ENCODE assay signal across 8 cellular contexts in the genomic region with DNA sequence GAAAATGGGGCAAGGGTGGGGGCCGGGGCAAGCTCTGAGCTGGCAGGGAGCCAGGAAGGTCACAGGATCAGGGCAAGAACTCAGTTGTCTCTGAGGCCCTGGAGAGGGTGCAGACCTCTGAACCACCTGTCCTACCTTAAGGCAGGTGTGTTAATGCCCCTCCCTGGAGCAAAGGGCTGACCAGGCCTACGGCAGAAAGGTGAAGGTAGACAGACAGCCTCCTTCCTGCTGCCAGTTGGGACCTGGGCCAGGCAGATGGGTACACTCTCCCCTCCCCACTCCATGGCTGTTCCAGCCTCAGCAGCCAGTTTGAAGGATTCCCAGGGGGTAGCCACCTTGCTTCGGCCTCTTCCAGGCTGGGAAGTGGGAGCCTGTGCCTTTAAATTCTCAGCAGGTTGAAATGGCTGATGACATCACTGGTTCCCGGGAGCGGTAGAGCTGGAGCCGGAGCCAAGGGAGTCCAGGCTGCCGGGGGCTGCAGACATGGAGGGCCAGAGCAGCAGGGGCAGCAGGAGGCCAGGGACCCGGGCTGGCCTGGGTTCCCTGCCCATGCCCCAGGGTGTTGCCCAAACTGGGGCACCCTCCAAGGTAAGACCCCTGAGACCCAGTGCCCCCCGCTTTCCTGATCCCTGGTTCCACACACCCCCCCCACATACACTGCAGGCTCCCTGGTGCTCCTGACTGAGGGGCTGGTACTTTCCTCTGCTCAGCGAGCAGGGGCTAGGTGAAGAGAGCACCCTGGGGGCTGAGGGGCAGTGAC. TPM values are rescaled to one million over a fixed set of nuclear protein-coding genes. Genes with fewer than 3 reads are reported as not detected.
DNase-seq lines count a peak whose midpoint lies in the region; ATAC-seq and TF ChIP-seq lines count a peak whose summit lies in the region.

A gene with protein sequence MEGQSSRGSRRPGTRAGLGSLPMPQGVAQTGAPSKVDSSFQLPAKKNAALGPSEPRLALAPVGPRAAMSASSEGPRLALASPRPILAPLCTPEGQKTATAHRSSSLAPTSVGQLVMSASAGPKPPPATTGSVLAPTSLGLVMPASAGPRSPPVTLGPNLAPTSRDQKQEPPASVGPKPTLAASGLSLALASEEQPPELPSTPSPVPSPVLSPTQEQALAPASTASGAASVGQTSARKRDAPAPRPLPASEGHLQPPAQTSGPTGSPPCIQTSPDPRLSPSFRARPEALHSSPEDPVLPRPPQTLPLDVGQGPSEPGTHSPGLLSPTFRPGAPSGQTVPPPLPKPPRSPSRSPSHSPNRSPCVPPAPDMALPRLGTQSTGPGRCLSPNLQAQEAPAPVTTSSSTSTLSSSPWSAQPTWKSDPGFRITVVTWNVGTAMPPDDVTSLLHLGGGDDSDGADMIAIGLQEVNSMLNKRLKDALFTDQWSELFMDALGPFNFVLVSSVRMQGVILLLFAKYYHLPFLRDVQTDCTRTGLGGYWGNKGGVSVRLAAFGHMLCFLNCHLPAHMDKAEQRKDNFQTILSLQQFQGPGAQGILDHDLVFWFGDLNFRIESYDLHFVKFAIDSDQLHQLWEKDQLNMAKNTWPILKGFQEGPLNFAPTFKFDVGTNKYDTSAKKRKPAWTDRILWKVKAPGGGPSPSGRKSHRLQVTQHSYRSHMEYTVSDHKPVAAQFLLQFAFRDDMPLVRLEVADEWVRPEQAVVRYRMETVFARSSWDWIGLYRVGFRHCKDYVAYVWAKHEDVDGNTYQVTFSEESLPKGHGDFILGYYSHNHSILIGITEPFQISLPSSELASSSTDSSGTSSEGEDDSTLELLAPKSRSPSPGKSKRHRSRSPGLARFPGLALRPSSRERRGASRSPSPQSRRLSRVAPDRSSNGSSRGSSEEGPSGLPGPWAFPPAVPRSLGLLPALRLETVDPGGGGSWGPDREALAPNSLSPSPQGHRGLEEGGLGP (plus strand): TSS at position 435 of the 760 bp plus-strand sequence. CDS start 49 bp downstream, at position 484.

- peak; percentile 53 to 87 (median 79) for ATAC-seq in right lobe of liver
- peak; percentile 41 to 62 for ATAC-seq in upper lobe of left lung (ENCODE audit: low FRiP score in 2 of 2)
- ATAC-seq in GM19467 (IDR thresholded peaks at IDR 0.05; ENCODE audit: unreplicated experiment) = no peak

- H3K27me3 ChIP-seq in right lobe of liver (no peaks in the 10 kb centered on the region), upper lobe of left lung (no peaks in the 10 kb centered on the region)

- DNase-seq in ELF-1 (ENCODE audit: low read depth, low spot score) (peak; percentile 61), NCI-H460 (ENCODE audit: extremely low read depth, low read depth) (peak; percentile 34), choroid plexus epithelial cell (ENCODE audit: low read depth) (peak; percentile 65), right lobe of liver (no peak), upper lobe of left lung (peak; percentile 65 to 69), lower leg skin (ENCODE audit: low spot score in 2 of 2) (no peak)
- no peak for DNase-seq in activated CD4-positive, CD25-positive, alpha-beta regulatory T cell treated with anti-CD3 and anti-CD28 coated beads, Interleukin-2, amount 50 U/mL, for 72 hours

- whole genome bisulfite sequencing in right lobe of liver (ENCODE audit: insufficient coverage, low coverage, low lambda C conversion rate, missing lambda C conversion rate) = 28% methylated on average over 2 of the region's 10 CpGs
- 36 to 41% methylated on average over 3 to 9 of the region's 10 CpGs for WGBS in upper lobe of left lung, 2 donors
- 18 to 26% methylated on average over 8 to 10 of the region's 10 CpGs for WGBS in lower leg skin, 2 donors

- H3K36me3 ChIP-seq in right lobe of liver = no peaks in the 10 kb centered on the region
- no peaks in the 10 kb centered on the region for H3K36me3 ChIP-seq in upper lobe of left lung

- peaks cover 0 to 4% (median 0%) of the 10 kb centered on the region in 4 donors for H3K4me1 ChIP-seq in right lobe of liver
- peaks cover 6 to 16% (median 13%) of the 10 kb centered on the region in 4 donors for H3K4me1 ChIP-seq in upper lobe of left lung

- TF ChIP-seq EP300 in upper lobe of left lung (IDR thresholded peaks at IDR 0.05) = no peak

- intact Hi-C loops in right lobe of liver (cut with DNase I) (no loop called here), lower leg skin (cut with DNase I; ENCODE audit: low total_unique reads) (no loop called here)

- no peak for TF ChIP-seq CTCF in choroid plexus epithelial cell (conservative IDR thresholded peaks at IDR 0.05; ENCODE audit: low read depth, low read length)
- no peak for TF ChIP-seq CTCF in right lobe of liver (IDR thresholded peaks at IDR 0.05)
- TF ChIP-seq CTCF in upper lobe of left lung (IDR thresholded peaks at IDR 0.05) = no peak
- TF ChIP-seq CTCF in lower leg skin (IDR thresholded peaks at IDR 0.05) = no peak

- H3K9me3 ChIP-seq in right lobe of liver (no peaks in the 10 kb centered on the region), upper lobe of left lung (no peaks in the 10 kb centered on the region)

- H3K4me3 ChIP-seq in choroid plexus epithelial cell (ENCODE audit: low read depth, low read length) = peak within 1 kb of the TSS; percentile 48
- H3K4me3 ChIP-seq in right lobe of liver = peak within 1 kb of the TSS in 2 of 3 donors; percentile 14 to 36
- H3K4me3 ChIP-seq in upper lobe of left lung = peak within 1 kb of the TSS in 3 of 4 donors; percentile 43 to 51 (median 48)
- H3K4me3 ChIP-seq in lower leg skin (ENCODE audit: low read depth, poor library complexity, severe bottlenecking) = no peak within 1 kb of the TSS

- H3K27ac ChIP-seq in right lobe of liver (no peak within 1 kb of the TSS), upper lobe of left lung (peak within 1 kb of the TSS in 3 of 4 donors; percentile 44 to 66 (median 63))

- TF ChIP-seq POLR2A in right lobe of liver (IDR thresholded peaks at IDR 0.05) = no peak
- TF ChIP-seq POLR2A in upper lobe of left lung (IDR thresholded peaks at IDR 0.05) = peak in 1 of 4 donors; percentile 48
- no peak for TF ChIP-seq POLR2A in lower leg skin (IDR thresholded peaks at IDR 0.05)

RNA-seq across cellular contexts. Expression of the gene that starts here (rescaled TPM):
- total RNA-seq in NCI-H460 (2014; rRNA removed; shearing (Covaris generic)) = 0.35 and 0.54 TPM in 2 replicates
- 1.1 and 2.8 TPM in 2 replicates for polyA plus RNA-seq in NCI-H460 (2014; cell fraction: nucleus; rRNA removed)
- total RNA-seq in right lobe of liver (under 1 TPM in 4 of 6 experiments, not detected in 2; 0.12 to 0.49 (median 0.26) TPM), upper lobe of left lung (10 to 100 TPM in 1 of 6 donors, 1 to 10 TPM in 5; 3.0 to 28.3 (median 6.2) TPM), lower leg skin (1 to 10 TPM; 1.4 to 4.2 (median 2.9) TPM)

Comparison
In these comparisons a context has a peak if more than half of its experiments do, and no peak if none do; other contexts are left out.
1. Peak in ATAC-seq and H3K4me3 ChIP-seq in right lobe of liver; RNA of the gene not detected or under 1 TPM.
2. DNase-seq: peak in ELF-1 (single experiment), NCI-H460 (single experiment), choroid plexus epithelial cell (single experiment) and upper lobe of left lung (2 of 2); none in right lobe of liver (0 of 3), activated CD4-positive, CD25-positive, alpha-beta regulatory T cell treated with anti-CD3 and anti-CD28 coated beads, Interleukin-2, amount 50 U/mL, for 72 hours (single experiment) and lower leg skin (0 of 2).
3. H3K27ac ChIP-seq: peak in upper lobe of left lung (3 of 4); none in right lobe of liver (0 of 3).